10 cellular contexts compared by ENCODE assay signal in genomic region chr6:135936606-135937005, GRCh38.
A peak's percentile ranks its signal among the peaks of the same experiment; 100 is the strongest.
DNase-seq lines count a peak whose midpoint lies in the region; ATAC-seq and TF ChIP-seq lines count a peak whose summit lies in the region.
"Had no signal": no experiment of that assay in that cellular context is flagged by ENCODE, and none has a peak within 500 bp of the region (broad histone marks: within the 10 kb centered on the region; RNA-seq: fewer than 3 reads in every experiment).

No MANE protein-coding gene starts in this region.

- H3K14ac ChIP-seq in H9 (ENCODE audit: insufficient read depth, low read length): no peak overlapping the region

- CTCF ChIA-PET in naive thymus-derived CD4-positive, alpha-beta T cell (lab: Charles Lee): no interaction called here

- H3K27ac ChIP-seq in epithelial cell of prostate (peak overlapping the region; percentile 88), gastrocnemius medialis (peak overlapping the region; percentile 27 to 58 (median 46)), H9 (ENCODE audit: insufficient read length, low read depth, low read length) (no peak overlapping the region)
- no peak overlapping the region for H3K27ac ChIP-seq in naive thymus-derived CD4-positive, alpha-beta T cell (ENCODE audit: low read depth, low read length)

- no peaks in the 10 kb centered on the region for H3K9me3 Mint-ChIP-seq in H9
- no peaks in the 10 kb centered on the region for H3K9me3 Mint-ChIP-seq in naive thymus-derived CD4-positive, alpha-beta T cell

- in situ Hi-C loops in gastrocnemius medialis (cut with MboI; ENCODE audit: low sequenced_read_pairs in 4 of 4): loop anchor here (25.0 kb wide), 1 partner anchor 399 kb away; no protein-coding TSS in a partner anchor

- ATAC-seq in gastrocnemius medialis (peak in 1 of 2 donors; percentile 40), HG02610 (IDR thresholded peaks at IDR 0.05; ENCODE audit: unreplicated experiment) (no peak)
- ATAC-seq in naive thymus-derived CD4-positive, alpha-beta T cell: no peak

- H3K27me3 Mint-ChIP-seq in H9 (ENCODE audit: low read depth): no peaks in the 10 kb centered on the region
- H3K27me3 Mint-ChIP-seq in naive thymus-derived CD4-positive, alpha-beta T cell: no peaks in the 10 kb centered on the region

- no peak overlapping the region for H2BK15ac ChIP-seq in H9 (ENCODE audit: low read depth, low read length)

- H3K4me2 ChIP-seq in H9 (ENCODE audit: insufficient read depth, insufficient read length, low read length): no peak overlapping the region

- DNase-seq in DMS 273 (lab: John Stamatoyannopoulos, UW; ENCODE audit: unreplicated experiment) (peak; percentile 67), NCI-H460 (ENCODE audit: extremely low read depth, low read depth) (peak; percentile 25), epithelial cell of prostate (ENCODE audit: low read depth, low spot score) (peak; percentile 77), gastrocnemius medialis (no peak), H9 (no peak), T-helper 1 cell (no peak)
- no peak for DNase-seq in naive thymus-derived CD4-positive, alpha-beta T cell
- DNase-seq: central memory CD4-positive, alpha-beta T cell; GDM1 had no signal

- H2BK5ac ChIP-seq in H9 (ENCODE audit: insufficient read length, low read length): no peak overlapping the region

- no peak overlapping the region for H2BK20ac ChIP-seq in H9 (ENCODE audit: low read depth, low read length, poor library complexity, severe bottlenecking)

- H3K27ac Mint-ChIP-seq in H9: no peak overlapping the region
- H3K27ac Mint-ChIP-seq in naive thymus-derived CD4-positive, alpha-beta T cell: no peak overlapping the region

- H3K18ac ChIP-seq in H9 (ENCODE audit: insufficient read length, low read depth, low read length): no peak overlapping the region

- intact Hi-C loops in gastrocnemius medialis (cut with DNase I; ENCODE audit: low total_unique reads): loop anchor here (10.0 kb wide), 1 partner anchor 402 kb away; no protein-coding TSS in a partner anchor
- intact Hi-C loops in naive thymus-derived CD4-positive, alpha-beta T cell (cut with micrococcal nuclease): no loop called here

- H4K5ac ChIP-seq in H9 (ENCODE audit: insufficient read length, low read depth, low read length): no peak overlapping the region

- no peak overlapping the region for H3K4ac ChIP-seq in H9 (ENCODE audit: low read depth, low read length)

- no peaks in the 10 kb centered on the region for H3K4me1 Mint-ChIP-seq in H9
- H3K4me1 Mint-ChIP-seq in naive thymus-derived CD4-positive, alpha-beta T cell: no peaks in the 10 kb centered on the region

- no CpG with 5 or more reads among the region's 1 CpG for WGBS in H9 (ENCODE audit: extremely low coverage, insufficient read length, low lambda C conversion rate)

- H3K79me1 ChIP-seq in H9 (ENCODE audit: insufficient read depth, low read depth, low read length, poor library complexity, severe bottlenecking): no peaks in the 10 kb centered on the region

- H2BK120ac ChIP-seq in H9 (ENCODE audit: low read depth, low read length, poor library complexity, severe bottlenecking): no peak overlapping the region

- no peaks in the 10 kb centered on the region for H3K23me2 ChIP-seq in H9 (ENCODE audit: insufficient read length, low read depth, low read length, poor library complexity, severe bottlenecking)

- TF ChIP-seq POLR2A in gastrocnemius medialis (IDR thresholded peaks at IDR 0.05): no peak

- TF ChIP-seq CTCF in gastrocnemius medialis (IDR thresholded peaks at IDR 0.05 in 4 of 5, conservative IDR thresholded peaks at IDR 0.05 in 1 of 5) (no peak), H9 (conservative IDR thresholded peaks at IDR 0.05) (no peak)

- no peak overlapping the region for H4K91ac ChIP-seq in H9 (ENCODE audit: insufficient read length, low read depth, low read length)

- no peaks in the 10 kb centered on the region for H3K36me3 Mint-ChIP-seq in H9 (ENCODE audit: insufficient read depth in 1 of 3, low read depth in 3 of 3)
- peaks cover 0 to 19% (median 0%) of the 10 kb centered on the region in 5 donors for H3K36me3 Mint-ChIP-seq in naive thymus-derived CD4-positive, alpha-beta T cell

- no peaks in the 10 kb centered on the region for H3K79me2 ChIP-seq in H9 (ENCODE audit: insufficient read depth, low read length)

- H3T11ph ChIP-seq in H9 (ENCODE audit: low read length): no peak overlapping the region

- H3K27me3 ChIP-seq in gastrocnemius medialis (no peaks in the 10 kb centered on the region), H9 (ENCODE audit: insufficient read depth, low read length) (no peaks in the 10 kb centered on the region)
- no peaks in the 10 kb centered on the region for H3K27me3 ChIP-seq in naive thymus-derived CD4-positive, alpha-beta T cell (ENCODE audit: control insufficient read depth in 2 of 2, insufficient read depth in 2 of 2, low read length in 2 of 2)

- H3K4me1 ChIP-seq in gastrocnemius medialis (peaks cover 13 to 15% of the 10 kb centered on the region in 2 donors), H9 (ENCODE audit: insufficient read depth, low read length) (no peaks in the 10 kb centered on the region)
- no peaks in the 10 kb centered on the region for H3K4me1 ChIP-seq in naive thymus-derived CD4-positive, alpha-beta T cell (ENCODE audit: control insufficient read depth in 2 of 2, insufficient read depth in 2 of 2, low read length in 2 of 2)

- no peak overlapping the region for H2AK5ac ChIP-seq in H9 (ENCODE audit: insufficient read length, low read length)

- H2BK12ac ChIP-seq in H9 (ENCODE audit: insufficient read length, low read depth, low read length): no peak overlapping the region

- H2AFZ ChIP-seq in H9 (ENCODE audit: low read length): no peak overlapping the region

- no peak overlapping the region for H3K4me3 ChIP-seq in gastrocnemius medialis
- H3K4me3 ChIP-seq in naive thymus-derived CD4-positive, alpha-beta T cell (ENCODE audit: low read length): no peak overlapping the region

- no peak overlapping the region for H3K4me3 Mint-ChIP-seq in H9
- H3K4me3 Mint-ChIP-seq in naive thymus-derived CD4-positive, alpha-beta T cell: no peak overlapping the region

- no peaks in the 10 kb centered on the region for H3K36me3 ChIP-seq in gastrocnemius medialis
- no peaks in the 10 kb centered on the region for H3K36me3 ChIP-seq in naive thymus-derived CD4-positive, alpha-beta T cell (ENCODE audit: control insufficient read depth in 2 of 3, insufficient read depth in 3 of 3, low read length in 3 of 3)

- no peaks in the 10 kb centered on the region for H4K20me1 ChIP-seq in H9 (ENCODE audit: control insufficient read depth, insufficient read depth, insufficient read length)

- H3K23ac ChIP-seq in H9 (ENCODE audit: insufficient read length, low read depth, low read length): no peak overlapping the region

- no peaks in the 10 kb centered on the region for H3K9me3 ChIP-seq in gastrocnemius medialis
- H3K9me3 ChIP-seq in H9 (ENCODE audit: control insufficient read depth, low read depth, low read length): no peaks in the 10 kb centered on the region
- H3K9me3 ChIP-seq in naive thymus-derived CD4-positive, alpha-beta T cell (ENCODE audit: control insufficient read depth in 2 of 3, low read length in 3 of 3): no peaks in the 10 kb centered on the region

- POLR2A ChIA-PET in naive thymus-derived CD4-positive, alpha-beta T cell (lab: Charles Lee): no interaction called here

- no peak overlapping the region for H3K9ac ChIP-seq in H9 (ENCODE audit: extremely low read depth, insufficient read length, low read length)

- no peak overlapping the region for H4K8ac ChIP-seq in H9 (replicated peaks; ENCODE audit: insufficient read length, low read depth, low read length)

- no peak overlapping the region for H3K56ac ChIP-seq in H9 (ENCODE audit: insufficient read length, low read depth, low read length)

Comparison
In these comparisons a context has a peak if more than half of its experiments do, and no peak if none do; other contexts are left out.
1. DNase-seq: peak in DMS 273 (single experiment), NCI-H460 (single experiment) and epithelial cell of prostate (single experiment); none in gastrocnemius medialis (0 of 2), H9 (single experiment), naive thymus-derived CD4-positive, alpha-beta T cell (0 of 9) and T-helper 1 cell (0 of 5).
2. H3K27ac ChIP-seq: peak in epithelial cell of prostate (single experiment) and gastrocnemius medialis (4 of 4); none in H9 (single experiment) and naive thymus-derived CD4-positive, alpha-beta T cell (single experiment).